ENCODE assay signal across 8 cellular contexts in the genomic region with DNA sequence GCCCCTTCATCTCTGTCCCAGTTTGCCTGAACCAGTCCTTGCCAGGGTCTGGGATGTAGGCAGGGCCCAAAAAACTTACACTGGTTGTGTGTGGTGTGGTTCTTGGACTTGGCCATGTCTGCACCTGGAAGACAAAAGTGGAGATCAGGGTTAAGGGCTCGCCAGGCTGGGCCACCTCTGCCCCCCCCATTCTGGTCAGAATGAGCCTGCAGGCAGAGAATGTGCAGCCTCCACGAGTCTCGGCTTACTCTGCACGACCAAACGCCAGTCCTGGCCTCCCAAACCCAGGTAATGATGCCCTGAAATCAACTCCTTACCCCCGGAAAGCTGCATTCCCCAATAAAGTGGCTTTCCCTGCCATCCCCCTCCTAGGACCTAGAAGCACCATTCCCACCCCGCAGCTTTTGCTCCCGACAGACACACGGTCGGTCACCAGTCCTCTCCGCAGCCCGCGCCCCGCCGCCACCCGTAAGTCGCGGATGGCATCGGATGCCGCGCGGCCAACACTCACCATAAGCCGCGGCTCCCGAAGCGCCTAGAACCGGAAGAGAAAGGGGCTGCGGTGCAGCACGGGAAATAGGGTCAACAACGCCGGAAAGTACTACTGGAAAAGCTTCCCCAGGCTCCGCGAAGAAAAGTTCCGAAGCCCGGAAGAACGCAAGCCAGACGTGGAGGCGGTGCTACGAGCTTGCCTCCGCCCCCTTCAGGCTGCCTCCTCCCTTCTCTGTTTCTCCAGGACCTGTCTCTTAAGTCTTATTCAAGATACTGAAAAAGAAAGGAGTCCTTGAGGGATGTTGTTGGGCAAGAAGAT. TPM values are rescaled to one million over a fixed set of nuclear protein-coding genes. Genes with fewer than 3 reads are reported as not detected.
DNase-seq lines count a peak whose midpoint lies in the region; ATAC-seq and TF ChIP-seq lines count a peak whose summit lies in the region.

A gene (minus strand): TSS at position 550 of the 811 bp plus-strand sequence. CDS start 434 bp downstream, at position 116.

- peak; percentile 95 for TF ChIP-seq POLR2A in erythroblast (IDR thresholded peaks at IDR 0.05; ENCODE audit: low read length)

- H3K9me3 ChIP-seq in muscle layer of colon (ENCODE audit: low read length), result no peaks in the 10 kb centered on the region

- DNase-seq in DMS153 treated with DMSO at 0.1 percent for 48 hours (lab: John Stamatoyannopoulos, UW; ENCODE audit: unreplicated experiment), result peak; percentile 55
- DNase-seq in Jurkat, Clone E6-1 (ENCODE audit: low read depth, low spot score), result peak; percentile 96
- DNase-seq in activated T-cell treated with anti-CD3 and anti-CD28 coated beads, Interleukin-2, amount 50 U/mL, for 1 hour, result peak; percentile 92
- DNase-seq in erythroblast (lab: John Stamatoyannopoulos, UW), result peak; percentile 96
- peak; percentile 80 to 82 for DNase-seq in stimulated activated CD8-positive, alpha-beta memory T cell treated with anti-CD3 and anti-CD28 coated beads, Interleukin-7, amount 100 ng/mL, for 1 hour (ENCODE audit: low read depth in 2 of 2)

- ATAC-seq in GM21619 (IDR thresholded peaks at IDR 0.05; ENCODE audit: unreplicated experiment), result peak; percentile 94

- H3K4me3 ChIP-seq in Jurkat, Clone E6-1 (ENCODE audit: low read length), result peak within 1 kb of the TSS; percentile 84
- peak within 1 kb of the TSS; percentile 17 to 98 for H3K4me3 ChIP-seq in muscle layer of colon (ENCODE audit: low read depth in 1 of 2, low read length in 2 of 2)

- H3K36me3 ChIP-seq in muscle layer of colon (ENCODE audit: insufficient read depth, low read length), result peaks cover 24% of the 10 kb centered on the region

- peaks cover 14% of the 10 kb centered on the region for H3K4me1 ChIP-seq in muscle layer of colon (ENCODE audit: insufficient read depth, low read length)

- H3K9ac ChIP-seq in muscle layer of colon (ENCODE audit: low read length), result peak within 1 kb of the TSS; percentile 90

- peak within 1 kb of the TSS; percentile 71 for H3K27ac ChIP-seq in muscle layer of colon (ENCODE audit: low read depth, low read length)

- peaks cover 0 to 7% of the 10 kb centered on the region in 2 donors for H3K27me3 ChIP-seq in muscle layer of colon (ENCODE audit: control insufficient read depth in 1 of 2, insufficient read depth in 2 of 2, low read length in 2 of 2)

TF ChIP-seq in PFSK-1, 5 proteins besides CTCF, POLR2A, EP300 and RAD21:
- TF ChIP-seq SIN3A (IDR thresholded peaks at IDR 0.05; ENCODE audit: borderline replicate concordance, insufficient read depth, low read length) (peak; percentile 36; the same call in 1 of the 2 replicates), POLR2AphosphoS5 (IDR thresholded peaks at IDR 0.05; ENCODE audit: low read depth, low read length) (peak; percentile 96), TAF1 (IDR thresholded peaks at IDR 0.05; ENCODE audit: borderline replicate concordance, insufficient read depth, low read length) (peak; percentile 98), FOXP2 (optimal IDR thresholded peaks at IDR 0.05; ENCODE audit: borderline replicate concordance, extremely low read depth, extremely low read length, insufficient read depth) (no peak)
- TF ChIP-seq, protein P1, sequence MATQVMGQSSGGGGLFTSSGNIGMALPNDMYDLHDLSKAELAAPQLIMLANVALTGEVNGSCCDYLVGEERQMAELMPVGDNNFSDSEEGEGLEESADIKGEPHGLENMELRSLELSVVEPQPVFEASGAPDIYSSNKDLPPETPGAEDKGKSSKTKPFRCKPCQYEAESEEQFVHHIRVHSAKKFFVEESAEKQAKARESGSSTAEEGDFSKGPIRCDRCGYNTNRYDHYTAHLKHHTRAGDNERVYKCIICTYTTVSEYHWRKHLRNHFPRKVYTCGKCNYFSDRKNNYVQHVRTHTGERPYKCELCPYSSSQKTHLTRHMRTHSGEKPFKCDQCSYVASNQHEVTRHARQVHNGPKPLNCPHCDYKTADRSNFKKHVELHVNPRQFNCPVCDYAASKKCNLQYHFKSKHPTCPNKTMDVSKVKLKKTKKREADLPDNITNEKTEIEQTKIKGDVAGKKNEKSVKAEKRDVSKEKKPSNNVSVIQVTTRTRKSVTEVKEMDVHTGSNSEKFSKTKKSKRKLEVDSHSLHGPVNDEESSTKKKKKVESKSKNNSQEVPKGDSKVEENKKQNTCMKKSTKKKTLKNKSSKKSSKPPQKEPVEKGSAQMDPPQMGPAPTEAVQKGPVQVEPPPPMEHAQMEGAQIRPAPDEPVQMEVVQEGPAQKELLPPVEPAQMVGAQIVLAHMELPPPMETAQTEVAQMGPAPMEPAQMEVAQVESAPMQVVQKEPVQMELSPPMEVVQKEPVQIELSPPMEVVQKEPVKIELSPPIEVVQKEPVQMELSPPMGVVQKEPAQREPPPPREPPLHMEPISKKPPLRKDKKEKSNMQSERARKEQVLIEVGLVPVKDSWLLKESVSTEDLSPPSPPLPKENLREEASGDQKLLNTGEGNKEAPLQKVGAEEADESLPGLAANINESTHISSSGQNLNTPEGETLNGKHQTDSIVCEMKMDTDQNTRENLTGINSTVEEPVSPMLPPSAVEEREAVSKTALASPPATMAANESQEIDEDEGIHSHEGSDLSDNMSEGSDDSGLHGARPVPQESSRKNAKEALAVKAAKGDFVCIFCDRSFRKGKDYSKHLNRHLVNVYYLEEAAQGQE (IDR thresholded peaks at IDR 0.05; ENCODE audit: insufficient read depth in 1 of 2, low read depth in 2 of 2, low read length in 2 of 2), result peak; percentile 46 to 79; a peak in 3 of 4 replicates

RNA-seq across cellular contexts. Expression of the gene that starts here (rescaled TPM):
- 2,117 TPM for polyA plus RNA-seq in Jurkat, Clone E6-1 (2012; ENCODE audit: insufficient read depth, insufficient read length)
- polyA plus RNA-seq in PFSK-1 (2012; ENCODE audit: insufficient read length, low read depth), result 2,021 TPM

Comparison
In these comparisons a context has a peak if more than half of its experiments do, and no peak if none do; other contexts are left out.
1. Peak in every context shown above with its lines: DNase-seq, ATAC-seq, H3K4me3 ChIP-seq and H3K27ac ChIP-seq.